2 cellular contexts compared by ENCODE assay signal in genomic region chr6:140346461-140346860, GRCh38.
TF ChIP-seq lines count a peak whose summit lies in the region.

No MANE protein-coding gene starts in this region.

TF ChIP-seq in SK-N-SH, 30 proteins besides CTCF, POLR2A, EP300 and RAD21 (continued from another document):
- TF ChIP-seq, protein P1, sequence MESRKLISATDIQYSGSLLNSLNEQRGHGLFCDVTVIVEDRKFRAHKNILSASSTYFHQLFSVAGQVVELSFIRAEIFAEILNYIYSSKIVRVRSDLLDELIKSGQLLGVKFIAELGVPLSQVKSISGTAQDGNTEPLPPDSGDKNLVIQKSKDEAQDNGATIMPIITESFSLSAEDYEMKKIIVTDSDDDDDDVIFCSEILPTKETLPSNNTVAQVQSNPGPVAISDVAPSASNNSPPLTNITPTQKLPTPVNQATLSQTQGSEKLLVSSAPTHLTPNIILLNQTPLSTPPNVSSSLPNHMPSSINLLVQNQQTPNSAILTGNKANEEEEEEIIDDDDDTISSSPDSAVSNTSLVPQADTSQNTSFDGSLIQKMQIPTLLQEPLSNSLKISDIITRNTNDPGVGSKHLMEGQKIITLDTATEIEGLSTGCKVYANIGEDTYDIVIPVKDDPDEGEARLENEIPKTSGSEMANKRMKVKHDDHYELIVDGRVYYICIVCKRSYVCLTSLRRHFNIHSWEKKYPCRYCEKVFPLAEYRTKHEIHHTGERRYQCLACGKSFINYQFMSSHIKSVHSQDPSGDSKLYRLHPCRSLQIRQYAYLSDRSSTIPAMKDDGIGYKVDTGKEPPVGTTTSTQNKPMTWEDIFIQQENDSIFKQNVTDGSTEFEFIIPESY (IDR thresholded peaks at IDR 0.05; ENCODE audit: borderline replicate concordance, low read depth): no peak
- TF ChIP-seq USF1 (IDR thresholded peaks at IDR 0.05; ENCODE audit: borderline replicate concordance, low read depth) (no peak), RXRA (IDR thresholded peaks at IDR 0.05; ENCODE audit: borderline replicate concordance, low read depth) (no peak), NRF1 (IDR thresholded peaks at IDR 0.05; ENCODE audit: low read depth, low read length) (no peak), RFX5 (IDR thresholded peaks at IDR 0.05; ENCODE audit: low read length) (no peak), TAF1 (IDR thresholded peaks at IDR 0.05; ENCODE audit: borderline replicate concordance, low read depth, low read length) (no peak), RCOR1 (IDR thresholded peaks at IDR 0.05; ENCODE audit: low read length) (no peak)
- TF ChIP-seq, protein P2, sequence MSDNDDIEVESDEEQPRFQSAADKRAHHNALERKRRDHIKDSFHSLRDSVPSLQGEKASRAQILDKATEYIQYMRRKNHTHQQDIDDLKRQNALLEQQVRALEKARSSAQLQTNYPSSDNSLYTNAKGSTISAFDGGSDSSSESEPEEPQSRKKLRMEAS (IDR thresholded peaks at IDR 0.05; ENCODE audit: low read depth): no peak
TF ChIP-seq in SK-N-SH: peak in this region for 0.

TF ChIP-seq in SK-N-SH treated with all-trans-retinoic acid at 6 μM for 48 hours, 23 proteins besides CTCF, POLR2A, EP300 and RAD21 (continued from another document):
- TF ChIP-seq TCF4 (CRISPR knock-in tag; IDR thresholded peaks at IDR 0.05; ENCODE audit: borderline replicate concordance): no peak
